10 cellular contexts compared by ENCODE assay signal in the genomic region with DNA sequence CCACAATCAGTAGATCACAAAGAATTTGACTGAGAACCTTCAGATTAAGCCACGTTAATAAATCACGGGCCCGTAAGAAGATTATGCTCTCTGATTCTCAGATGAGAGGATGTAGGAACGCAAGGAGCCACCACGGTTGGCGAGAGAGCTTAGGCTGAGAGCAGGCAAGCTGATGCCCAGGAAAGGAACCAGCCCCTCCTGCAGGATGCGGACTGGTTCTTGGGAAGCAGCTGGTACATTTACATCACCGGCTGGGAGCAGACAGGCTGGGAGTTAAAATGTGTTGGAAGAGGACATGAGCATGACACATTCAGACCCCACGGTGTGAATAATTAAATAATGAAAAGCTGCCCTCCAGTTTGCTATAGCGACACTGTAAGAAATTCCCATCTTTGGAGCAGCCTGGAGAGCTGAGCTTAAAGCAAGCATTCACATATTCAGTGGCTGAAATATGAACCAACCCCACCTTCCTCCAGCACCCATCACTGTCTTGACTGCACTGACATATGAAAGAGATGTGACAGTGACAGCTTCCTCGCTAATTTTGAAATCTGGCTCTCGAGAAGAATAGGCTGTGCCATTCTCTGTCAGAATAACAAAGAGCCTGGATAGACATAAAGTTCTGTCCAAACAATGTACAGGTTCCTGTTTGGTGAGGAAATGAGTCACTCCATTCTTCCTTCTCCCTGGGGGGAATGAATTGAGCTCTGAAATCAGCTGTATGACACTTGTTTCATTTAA. TPM values are rescaled to one million over a fixed set of nuclear protein-coding genes. Genes with fewer than 3 reads are reported as not detected.
DNase-seq lines count a peak whose midpoint lies in the region; ATAC-seq, FAIRE-seq and TF ChIP-seq lines count a peak whose summit lies in the region.
"Had no signal": no experiment of that assay in that cellular context is flagged by ENCODE, and none has a peak within 500 bp of the region (broad histone marks: within the 10 kb centered on the region; RNA-seq: fewer than 3 reads in every experiment).

No MANE protein-coding gene starts in this region.

- no peaks in the 10 kb centered on the region for H3K9me3 Mint-ChIP-seq in astrocyte (ENCODE audit: unreplicated experiment)
- H3K9me3 Mint-ChIP-seq: CD4-positive, alpha-beta memory T cell; IgD-negative memory B cell had no signal

- TF ChIP-seq RAD21 in HepG2 (CRISPR knock-in tag; IDR thresholded peaks at IDR 0.05), result no peak

- no peak for FAIRE-seq in HepG2 (lab: Jason Lieb, UNC)
- FAIRE-seq in astrocyte (lab: Jason Lieb, UNC), result peak; percentile 94

- H3K4me3 ChIP-seq in right lobe of liver (no peak overlapping the region), HepG2 (replicated peaks in 1 of 3; ENCODE audit: insufficient read depth in 1 of 3, low read depth in 2 of 3, low read length in 3 of 3) (no peak overlapping the region), astrocyte (ENCODE audit: insufficient read depth, low read depth, low read length) (no peak overlapping the region)

- ATAC-seq in right lobe of liver (peak; percentile 39 to 78 (median 52)), HepG2 (no peak), GM21381 (IDR thresholded peaks at IDR 0.05; ENCODE audit: unreplicated experiment) (no peak), GM19328 (IDR thresholded peaks at IDR 0.05; ENCODE audit: unreplicated experiment) (no peak)

- TF ChIP-seq POLR2A in right lobe of liver (IDR thresholded peaks at IDR 0.05) (no peak), HepG2 (IDR thresholded peaks at IDR 0.05; ENCODE audit: insufficient read depth in 1 of 2, low read depth in 2 of 2, low read length in 2 of 2) (no peak)

- POLR2A ChIA-PET in HepG2 (lab: Yijun Ruan, JAX), result no interaction called here
- POLR2A ChIA-PET in HEK293T (lab: Yijun Ruan, JAX), result no interaction called here

- peak overlapping the region; percentile 70 for H3K27ac Mint-ChIP-seq in astrocyte (ENCODE audit: unreplicated experiment)
- H3K27ac Mint-ChIP-seq: CD4-positive, alpha-beta memory T cell; IgD-negative memory B cell had no signal

- TF ChIP-seq CTCF in right lobe of liver (IDR thresholded peaks at IDR 0.05) (no peak), HepG2 (CRISPR knock-in tag; IDR thresholded peaks at IDR 0.05) (no peak), astrocyte (IDR thresholded peaks at IDR 0.05; ENCODE audit: insufficient read depth, low read depth, low read length) (no peak)

- no peak overlapping the region for H3K9ac ChIP-seq in HepG2 (ENCODE audit: insufficient read depth, low read depth, low read length)
- peak overlapping the region; percentile 35 for H3K9ac ChIP-seq in astrocyte (ENCODE audit: low read length)

- intact Hi-C loops in right lobe of liver (cut with DNase I) (no loop called here), HepG2 (cut with micrococcal nuclease; ENCODE audit: unreplicated experiment) (no loop called here)

- CTCF ChIA-PET in HepG2 (lab: Yijun Ruan, JAX; ENCODE audit: low intra/inter-chr PET ratio, low total read pairs) (no interaction called here), HEK293T (lab: Yijun Ruan, JAX) (no interaction called here)

- peaks cover 22% of the 10 kb centered on the region for H3K4me1 Mint-ChIP-seq in astrocyte (ENCODE audit: low read depth, unreplicated experiment)
- H3K4me1 Mint-ChIP-seq: CD4-positive, alpha-beta memory T cell; IgD-negative memory B cell had no signal

- no peaks in the 10 kb centered on the region for H3K36me3 ChIP-seq in right lobe of liver
- no peaks in the 10 kb centered on the region for H3K36me3 ChIP-seq in HepG2 (replicated peaks in 1 of 2; ENCODE audit: control insufficient read depth in 1 of 2, insufficient read depth in 2 of 2, low read length in 2 of 2)
- no peaks in the 10 kb centered on the region for H3K36me3 ChIP-seq in astrocyte (ENCODE audit: insufficient read depth, low read length)

- H3K4me2 ChIP-seq in HepG2 (ENCODE audit: low read depth, low read length) (no peak overlapping the region), astrocyte (ENCODE audit: low read length) (peak overlapping the region; percentile 70)

- H3K79me2 ChIP-seq in HepG2 (ENCODE audit: insufficient read depth, low read length) (no peaks in the 10 kb centered on the region), astrocyte (ENCODE audit: insufficient read depth, low read length) (no peaks in the 10 kb centered on the region)

- H2AFZ ChIP-seq in HepG2 (ENCODE audit: low read length) (no peak overlapping the region), astrocyte (ENCODE audit: low read depth, low read length) (peak overlapping the region; percentile 44)

- no peaks in the 10 kb centered on the region for H3K9me3 ChIP-seq in right lobe of liver
- no peaks in the 10 kb centered on the region for H3K9me3 ChIP-seq in HepG2 (ENCODE audit: low read length)
- H3K9me3 ChIP-seq in astrocyte (ENCODE audit: insufficient read depth, low read depth, low read length), result no peaks in the 10 kb centered on the region

- in situ Hi-C loops in HepG2 (cut with HindIII; ENCODE audit: extremely low pct_ligation_motif_present, low pct_unique_long_range_greater_than_20kb), result no loop called here

- BruUV-seq in HepG2 (replicated peaks; lab: Mats Ljungman, UMichigan), result no TSS peak

- 86% methylated on average over 10 of the region's 12 CpGs for WGBS in right lobe of liver (ENCODE audit: insufficient coverage, low coverage, low lambda C conversion rate, missing lambda C conversion rate)
- WGBS in HepG2 (ENCODE audit: low lambda C conversion rate), result 60% methylated on average over 12 of the region's 12 CpGs

- no peak for DNase-seq in right lobe of liver
- no peak for DNase-seq in HepG2 (ENCODE audit: low spot score)
- peak; percentile 59 for DNase-seq in astrocyte (ENCODE audit: low read depth)
- DNase-seq in hepatic stellate cell (ENCODE audit: low spot score), result peak; percentile 8
- no peak for DNase-seq in HEK293T (ENCODE audit: extremely low spot score)
- no peak for DNase-seq in activated gamma-delta T cell treated with Interleukin-2 at 50 U/mL for 16 hours
- DNase-seq: CD4-positive, alpha-beta memory T cell had no signal

- H3K4me1 ChIP-seq in right lobe of liver (peaks cover 0 to 5% (median 0%) of the 10 kb centered on the region in 4 donors), HepG2 (ENCODE audit: insufficient read depth, low read length) (no peaks in the 10 kb centered on the region), astrocyte (ENCODE audit: insufficient read depth, low read length) (peaks cover 19% of the 10 kb centered on the region)

- H3K27ac ChIP-seq in right lobe of liver (no peak overlapping the region), HepG2 (ENCODE audit: extremely low read length, insufficient read depth, low read length) (no peak overlapping the region), astrocyte (ENCODE audit: low read depth, low read length) (peak overlapping the region; percentile 45)

- no peak for TF ChIP-seq EP300 in HepG2 (IDR thresholded peaks at IDR 0.05; ENCODE audit: low read depth in 2 of 2, low read length in 2 of 2)
- no peak for TF ChIP-seq EP300 in HepG2 (CRISPR knock-in tag; IDR thresholded peaks at IDR 0.05; ENCODE audit: borderline replicate concordance)

- H3K27me3 ChIP-seq in right lobe of liver (no peaks in the 10 kb centered on the region), HepG2 (ENCODE audit: control insufficient read depth in 1 of 2, insufficient read depth in 2 of 2, low read length in 2 of 2) (no peaks in the 10 kb centered on the region), astrocyte (ENCODE audit: insufficient read depth, low read length) (no peaks in the 10 kb centered on the region)

- no peaks in the 10 kb centered on the region for H4K20me1 ChIP-seq in HepG2 (ENCODE audit: insufficient read depth, low read length)
- no peaks in the 10 kb centered on the region for H4K20me1 ChIP-seq in astrocyte (ENCODE audit: insufficient read depth, low read length)

- H3K27me3 Mint-ChIP-seq in astrocyte (ENCODE audit: low read depth, unreplicated experiment), result no peaks in the 10 kb centered on the region

- H3K4me3 Mint-ChIP-seq in astrocyte (ENCODE audit: unreplicated experiment), result no peak overlapping the region
- H3K4me3 Mint-ChIP-seq: CD4-positive, alpha-beta memory T cell; IgD-negative memory B cell had no signal

- H3K36me3 Mint-ChIP-seq in astrocyte (ENCODE audit: low read depth, unreplicated experiment), result no peaks in the 10 kb centered on the region
- H3K36me3 Mint-ChIP-seq: CD4-positive, alpha-beta memory T cell had no signal

TF ChIP-seq in HepG2, 621 proteins besides CTCF, POLR2A, EP300 and RAD21:
- no peak for TF ChIP-seq TBP (CRISPR knock-in tag; IDR thresholded peaks at IDR 0.05)

TF ChIP-seq in HEK293T, 16 proteins besides CTCF, POLR2A, EP300 and RAD21:
- no peak for TF ChIP-seq ZNF384 (IDR thresholded peaks at IDR 0.05)
- no peak for TF ChIP-seq L3MBTL2 (conservative IDR thresholded peaks at IDR 0.05)

RNA-seq across cellular contexts. Expression of gene LNX1, which starts 33.1 kb away (rescaled TPM):
- total RNA-seq in right lobe of liver (1 to 10 TPM; 1.3 to 6.0 (median 3.9) TPM), HepG2 (2016; rRNA removed; fragmentation: Illumina TruSeq; extraction: Trizol) (0.49 and 0.62 TPM in 2 replicates), astrocyte (2.5 and 4.4 TPM in 2 replicates)
- total RNA-seq in HepG2 (2016; cell fraction: cytosol; rRNA removed; fragmentation: Illumina TruSeq; extraction: Trizol; ENCODE audit: low read depth), result 0.26 and 0.51 TPM in 2 replicates
- 0.17 and 0.40 TPM in 2 replicates for total RNA-seq in HepG2 (2016; cell fraction: insoluble cytoplasmic fraction; rRNA removed; fragmentation: Illumina TruSeq; extraction: Trizol)
- 0.34 and 0.37 TPM in 2 replicates for total RNA-seq in HepG2 (2016; cell fraction: membrane; rRNA removed; fragmentation: Illumina TruSeq; extraction: Trizol)
- total RNA-seq in HepG2 (2016; cell fraction: nucleus; rRNA removed; fragmentation: Illumina TruSeq; extraction: Trizol), result 0.22 and 1.1 TPM in 2 replicates
- 0.20 and 0.49 TPM in 2 replicates for polyA plus RNA-seq in HepG2 (2011; rRNA removed)
- polyA plus RNA-seq in HepG2 (2011; cell fraction: cytosol; rRNA removed), result 0.27 TPM in 2 replicates
- 0.53 and 0.57 TPM in 2 replicates for polyA plus RNA-seq in HepG2 (2011; cell fraction: nucleus; rRNA removed)
- polyA plus RNA-seq in HepG2 (2012), result 0.29 and 0.35 TPM in 2 replicates
- polyA plus RNA-seq in HepG2 (2016; cell fraction: cytosol; fragmentation: Illumina TruSeq; extraction: Trizol; ENCODE audit: low read depth), result 0.08 and 0.15 TPM in 2 replicates
- 0.44 and 0.47 TPM in 2 replicates for polyA plus RNA-seq in HepG2 (2016; cell fraction: insoluble cytoplasmic fraction; fragmentation: Illumina TruSeq; extraction: Trizol; ENCODE audit: low read depth)
- polyA plus RNA-seq in HepG2 (2016; cell fraction: membrane; fragmentation: Illumina TruSeq; extraction: Trizol; ENCODE audit: low read depth), result 0.25 and 0.34 TPM in 2 replicates
- polyA plus RNA-seq in HepG2 (2016; cell fraction: nucleus; fragmentation: Illumina TruSeq; extraction: Trizol; ENCODE audit: insufficient read depth, low read depth), result 0.26 and 0.32 TPM in 2 replicates
- 0.16 TPM in 1 of 2 replicates, not detected in the other for polyA minus RNA-seq in HepG2 (2011; rRNA and poly(A)+ RNA removed; ENCODE audit: low replicate concordance)
- 0.20 TPM in 1 of 2 replicates, not detected in the other for polyA minus RNA-seq in HepG2 (2011; cell fraction: cytosol; rRNA and poly(A)+ RNA removed)
- 1.2 and 1.5 TPM in 2 replicates for polyA minus RNA-seq in HepG2 (2011; cell fraction: nucleus; rRNA and poly(A)+ RNA removed)
- total RNA-seq: CD4-positive, alpha-beta memory T cell had no signal

Comparison
In these comparisons a context has a peak if more than half of its experiments do, and no peak if none do; other contexts are left out.
1. ATAC-seq: peak in right lobe of liver (4 of 4); none in HepG2 (single experiment), GM21381 (single experiment) and GM19328 (single experiment).
2. DNase-seq: peak in astrocyte (single experiment) and hepatic stellate cell (single experiment); none in right lobe of liver (0 of 3), HepG2 (single experiment), HEK293T (single experiment) and activated gamma-delta T cell treated with Interleukin-2 at 50 U/mL for 16 hours (single experiment).